In the genomic region with DNA sequence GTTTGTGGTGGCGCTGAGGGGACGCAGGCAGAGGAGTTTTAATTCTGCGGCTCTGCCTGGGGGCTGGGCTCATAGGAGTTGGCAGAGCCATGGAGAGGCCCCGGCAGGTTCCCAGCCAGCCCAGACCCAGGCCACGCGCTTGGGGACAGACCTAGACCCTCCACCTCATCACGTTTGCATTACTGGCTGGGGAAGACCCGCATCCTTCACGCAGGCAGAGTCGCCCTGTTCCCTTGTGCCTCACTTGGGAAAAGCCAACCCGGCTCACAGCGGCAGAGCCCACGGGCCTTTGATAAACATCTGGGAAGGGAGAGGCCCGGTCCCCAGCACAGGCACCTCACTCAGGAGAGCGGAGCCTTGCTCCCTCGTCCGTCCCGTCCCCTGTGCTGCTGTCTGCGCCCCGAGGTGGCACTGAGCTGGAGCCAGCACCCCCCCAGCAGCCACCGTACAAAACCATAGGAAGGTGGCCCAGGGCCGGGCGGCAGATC, we compare ENCODE assay signal across 15 cellular contexts. TPM values are rescaled to one million over a fixed set of nuclear protein-coding genes. Genes with fewer than 3 reads are reported as not detected.
A peak's percentile ranks its signal among the peaks of the same experiment; 100 is the strongest.
DNase-seq lines count a peak whose midpoint lies in the region; ATAC-seq, FAIRE-seq and TF ChIP-seq lines count a peak whose summit lies in the region.
"Had no signal": no experiment of that assay in that cellular context is flagged by ENCODE, and none has a peak within 500 bp of the region (broad histone marks: within the 10 kb centered on the region; RNA-seq: fewer than 3 reads in every experiment).

No MANE protein-coding gene starts in this region.

- peak overlapping the region; percentile 65 to 74 for H3K27ac Mint-ChIP-seq in activated naive CD4-positive, alpha-beta T cell treated with anti-CD3 and anti-CD28 coated beads, Interleukin-2, amount 50 U/mL, for 72 hours
- no peak overlapping the region for H3K27ac Mint-ChIP-seq in endodermal cell
- H3K27ac Mint-ChIP-seq: activated naive CD4-positive, alpha-beta T cell treated with anti-CD3 and anti-CD28 coated beads, Interleukin-2, amount 50 U/mL, for 24 hours had no signal

- intact Hi-C loops in thyroid gland (cut with DNase I) = loop anchor here (5.0 kb wide), 1 partner anchor 163 kb away; no protein-coding TSS in a partner anchor

- no peak overlapping the region for H2AK5ac ChIP-seq in neuronal stem cell (ENCODE audit: low read depth, low read length)

- H2AFZ ChIP-seq in neuronal stem cell (ENCODE audit: low read length) = no peak overlapping the region

- H3K14ac ChIP-seq in neuronal stem cell (ENCODE audit: low read length) = no peak overlapping the region

- peaks cover 8% of the 10 kb centered on the region for H3K79me1 ChIP-seq in neuronal stem cell (ENCODE audit: low read depth, low read length)

- peak; percentile 40 for FAIRE-seq in urothelium cell line (lab: Jason Lieb, UNC)

- no peaks in the 10 kb centered on the region for H3K27me3 Mint-ChIP-seq in endodermal cell (ENCODE audit: insufficient read depth)
- H3K27me3 Mint-ChIP-seq: activated naive CD4-positive, alpha-beta T cell treated with anti-CD3 and anti-CD28 coated beads, Interleukin-2, amount 50 U/mL, for 24 hours; CD8-positive, alpha-beta memory T cell had no signal

- no peak overlapping the region for H3K23ac ChIP-seq in neuronal stem cell (ENCODE audit: low read depth, low read length, poor library complexity)

- H3K4me1 ChIP-seq in endodermal cell (ENCODE audit: control insufficient read depth, insufficient read depth, low read length) (no peaks in the 10 kb centered on the region), neuronal stem cell (ENCODE audit: control insufficient read depth in 2 of 2, insufficient read depth in 1 of 2, low read depth in 1 of 2, low read length in 2 of 2) (no peaks in the 10 kb centered on the region), thyroid gland (peaks cover 0 to 5% of the 10 kb centered on the region in 2 donors)
- H3K4me1 ChIP-seq: psoas muscle had no signal

- no peak overlapping the region for H2BK120ac ChIP-seq in neuronal stem cell (ENCODE audit: low read depth, low read length)

- no peak overlapping the region for H4K8ac ChIP-seq in neuronal stem cell (ENCODE audit: low read depth, low read length)

- peaks cover 4% of the 10 kb centered on the region for H3K4me1 Mint-ChIP-seq in endodermal cell

- TF ChIP-seq CTCF in endodermal cell (conservative IDR thresholded peaks at IDR 0.05) (no peak), thyroid gland (IDR thresholded peaks at IDR 0.05) (no peak)

- H3K9me3 ChIP-seq in endodermal cell (ENCODE audit: control insufficient read depth, low read length) (no peaks in the 10 kb centered on the region), neuronal stem cell (replicated peaks in 1 of 2; ENCODE audit: control insufficient read depth in 2 of 2, insufficient read depth in 1 of 2, low read depth in 1 of 2, low read length in 2 of 2) (no peaks in the 10 kb centered on the region), thyroid gland (no peaks in the 10 kb centered on the region)
- H3K9me3 ChIP-seq: psoas muscle had no signal

- no peak for TF ChIP-seq POLR2A in thyroid gland (IDR thresholded peaks at IDR 0.05)

- H2BK5ac ChIP-seq in neuronal stem cell (ENCODE audit: low read length) = peak overlapping the region; percentile 66

- H3K18ac ChIP-seq in neuronal stem cell (ENCODE audit: low read length) = no peak overlapping the region

- H3K9me3 Mint-ChIP-seq in activated naive CD4-positive, alpha-beta T cell treated with anti-CD3 and anti-CD28 coated beads, Interleukin-2, amount 50 U/mL, for 72 hours = no peaks in the 10 kb centered on the region
- no peaks in the 10 kb centered on the region for H3K9me3 Mint-ChIP-seq in endodermal cell
- H3K9me3 Mint-ChIP-seq: activated naive CD4-positive, alpha-beta T cell treated with anti-CD3 and anti-CD28 coated beads, Interleukin-2, amount 50 U/mL, for 24 hours; CD8-positive, alpha-beta memory T cell had no signal

- no peak overlapping the region for H3K4me3 Mint-ChIP-seq in endodermal cell
- H3K4me3 Mint-ChIP-seq: activated naive CD4-positive, alpha-beta T cell treated with anti-CD3 and anti-CD28 coated beads, Interleukin-2, amount 50 U/mL, for 24 hours had no signal

- no peaks in the 10 kb centered on the region for H3K27me3 ChIP-seq in endodermal cell (ENCODE audit: control insufficient read depth, insufficient read depth, low read length, poor library complexity, severe bottlenecking)
- H3K27me3 ChIP-seq in neuronal stem cell (ENCODE audit: control insufficient read depth in 3 of 3, insufficient read depth in 3 of 3, low read depth in 1 of 3, low read length in 3 of 3) = no peaks in the 10 kb centered on the region
- no peaks in the 10 kb centered on the region for H3K27me3 ChIP-seq in thyroid gland

- H3K4ac ChIP-seq in neuronal stem cell (ENCODE audit: low read length) = no peak overlapping the region

- H3K4me2 ChIP-seq in neuronal stem cell (ENCODE audit: insufficient read depth, low read length, poor library complexity, severe bottlenecking) = no peak overlapping the region

- no peak overlapping the region for H3K27ac ChIP-seq in endodermal cell (ENCODE audit: low read depth, low read length)
- H3K27ac ChIP-seq in neuronal stem cell (replicated peaks; ENCODE audit: low read length) = no peak overlapping the region
- no peak overlapping the region for H3K27ac ChIP-seq in thyroid gland
- H3K27ac ChIP-seq: HL-60, psoas muscle had no signal

- no peak overlapping the region for H3K4me3 ChIP-seq in endodermal cell (ENCODE audit: low read length)
- H3K4me3 ChIP-seq in neuronal stem cell (ENCODE audit: low read length in 2 of 2) = no peak overlapping the region
- no peak overlapping the region for H3K4me3 ChIP-seq in thyroid gland (replicated peaks in 1 of 3)
- H3K4me3 ChIP-seq: psoas muscle had no signal

- H3K36me3 Mint-ChIP-seq in activated naive CD4-positive, alpha-beta T cell treated with anti-CD3 and anti-CD28 coated beads, Interleukin-2, amount 50 U/mL, for 72 hours = peaks cover 0 to 9% of the 10 kb centered on the region in 2 donors
- peaks cover 50% of the 10 kb centered on the region for H3K36me3 Mint-ChIP-seq in endodermal cell (ENCODE audit: low read depth)

- no peak for ATAC-seq in activated naive CD4-positive, alpha-beta T cell treated with anti-CD3 and anti-CD28 coated beads, Interleukin-2, amount 50 U/mL, for 72 hours
- ATAC-seq in HG03135 (IDR thresholded peaks at IDR 0.05; ENCODE audit: unreplicated experiment) = no peak

- no peak overlapping the region for H2BK12ac ChIP-seq in neuronal stem cell (ENCODE audit: low read length)

- H2BK15ac ChIP-seq in neuronal stem cell (ENCODE audit: low read length) = no peak overlapping the region

- H4K91ac ChIP-seq in neuronal stem cell (ENCODE audit: low read depth, low read length, poor library complexity) = no peak overlapping the region

- WGBS in endodermal cell (ENCODE audit: insufficient coverage in 1 of 2, insufficient read length in 1 of 2), 2 experiments = 94 to 99% methylated on average over 16 to 23 of the region's 23 CpGs
- WGBS in neuronal stem cell (ENCODE audit: extremely low coverage in 2 of 2, insufficient read length in 2 of 2, insufficient replicate concordance in 1 of 2), 2 donors = no CpG with 5 or more reads among the region's 23 CpGs
- 87 to 93% methylated on average over 16 to 21 of the region's 23 CpGs for WGBS in thyroid gland, 2 donors

- H3K9ac ChIP-seq in endodermal cell (ENCODE audit: extremely low read depth, low read length, poor library complexity, severe bottlenecking) (no peak overlapping the region), neuronal stem cell (ENCODE audit: low read depth, low read length, poor library complexity) (no peak overlapping the region)

- H3K36me3 ChIP-seq in endodermal cell (ENCODE audit: control insufficient read depth, insufficient read depth, low read length) (peaks cover 48% of the 10 kb centered on the region), neuronal stem cell (replicated peaks in 1 of 2; ENCODE audit: control insufficient read depth in 2 of 2, insufficient read depth in 2 of 2, low read length in 2 of 2) (peaks cover 36 to 98% of the 10 kb centered on the region in 2 donors), thyroid gland (peaks cover 33% of the 10 kb centered on the region in 2 donors)

- DNase-seq in activated naive CD4-positive, alpha-beta T cell treated with anti-CD3 and anti-CD28 coated beads, Interleukin-2, amount 50 U/mL, for 72 hours (ENCODE audit: low spot score in 2 of 2) = no peak
- DNase-seq in activated naive CD4-positive, alpha-beta T cell treated with anti-CD3 and anti-CD28 coated beads, Interleukin-2, amount 50 U/mL, for 16 hours = no peak
- peak; percentile 47 for DNase-seq in endodermal cell
- no peak for DNase-seq in neuronal stem cell (ENCODE audit: low spot score)
- DNase-seq in urothelium cell line (ENCODE audit: low spot score) = no peak
- no peak for DNase-seq in NCI-H1417 treated with DMSO at 0.1 percent for 48 hours (lab: John Stamatoyannopoulos, UW)
- DNase-seq in thyroid gland = no peak
- DNase-seq: CD8-positive, alpha-beta memory T cell; cortex of kidney; NCI-H2107; NK-92 treated with Interleukin-12 subunit alpha and Interleukin-12 subunit beta, amount 100 ng/mL, for 24 hours had no signal

RNA-seq across cellular contexts. Expression of gene USP42, which starts 54.8 kb away (rescaled TPM):
- total RNA-seq in activated naive CD4-positive, alpha-beta T cell treated with anti-CD3 and anti-CD28 coated beads, Interleukin-2, amount 50 U/mL, for 72 hours = 10 to 100 TPM in 1 of 2 donors, 1 to 10 TPM in 1; 9.3 to 11.6 TPM
- total RNA-seq in endodermal cell (10 to 100 TPM; 17.8 to 23.2 TPM), thyroid gland (10 to 100 TPM in 3 of 4 donors, 1 to 10 TPM in 1; 9.9 to 14.7 (median 10.6) TPM)
- 20.4 TPM for polyA plus RNA-seq in endodermal cell (2013, experiment 1 of 2)
- 19.5 TPM for polyA plus RNA-seq in endodermal cell (2013, experiment 2 of 2)
- 18.1 TPM for polyA plus RNA-seq in neuronal stem cell (2013, experiment 1 of 2)
- polyA plus RNA-seq in neuronal stem cell (2013, experiment 2 of 2) = 18.7 TPM
